9 cellular contexts compared by ENCODE assay signal in the genomic region with DNA sequence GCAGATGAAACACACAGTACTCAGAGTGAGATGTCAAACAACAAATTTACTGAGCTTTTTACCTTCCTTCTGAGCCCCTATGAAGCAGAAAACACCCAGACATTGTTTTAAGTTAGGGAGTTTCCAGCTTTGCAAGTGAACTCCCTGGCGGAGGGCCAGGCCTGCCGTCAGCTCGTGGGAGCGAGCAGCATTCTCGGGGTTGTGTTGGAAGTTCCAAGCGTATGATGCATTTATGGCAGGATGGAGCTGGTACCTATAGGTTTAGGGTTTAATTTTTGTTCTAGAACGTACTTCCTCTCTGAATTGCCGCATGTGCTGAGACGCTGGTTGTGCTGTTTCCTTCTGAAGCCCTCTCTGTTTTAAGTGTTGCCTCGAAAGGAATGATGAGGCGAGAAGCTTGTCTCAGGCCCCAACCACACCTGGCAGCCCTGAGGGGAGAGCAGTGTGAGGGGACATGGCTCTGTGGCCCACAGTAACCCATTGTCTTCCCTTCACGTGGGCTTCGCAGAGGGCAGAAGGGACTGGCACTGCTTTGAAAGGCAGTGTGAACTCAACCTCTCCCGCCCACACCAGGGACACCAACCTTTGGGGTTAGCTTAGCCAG.
DNase-seq lines count a peak whose midpoint lies in the region; ATAC-seq and TF ChIP-seq lines count a peak whose summit lies in the region.
"Had no signal": no experiment of that assay in that cellular context is flagged by ENCODE, and none has a peak within 500 bp of the region (broad histone marks: within the 10 kb centered on the region; RNA-seq: fewer than 3 reads in every experiment).

No MANE protein-coding gene starts in this region.

- H3K9me3 ChIP-seq in mesenchymal stem cell (ENCODE audit: control insufficient read depth, low read length) (no peaks in the 10 kb centered on the region), uterus (no peaks in the 10 kb centered on the region)

- no peak overlapping the region for H3K23ac ChIP-seq in mesenchymal stem cell (ENCODE audit: low read length in 2 of 2)

- H2BK15ac ChIP-seq in mesenchymal stem cell (ENCODE audit: low read depth, poor library complexity, severe bottlenecking) = peak overlapping the region; percentile 66

- peak overlapping the region; percentile 89 for H2AK5ac ChIP-seq in mesenchymal stem cell (ENCODE audit: low read length, severe bottlenecking)

- no peak for TF ChIP-seq CTCF in chondrocyte (IDR thresholded peaks at IDR 0.05)
- TF ChIP-seq CTCF in uterus (IDR thresholded peaks at IDR 0.05) = no peak

- peak overlapping the region; percentile 2 for H2BK5ac ChIP-seq in mesenchymal stem cell (ENCODE audit: low read depth, low read length, poor library complexity, severe bottlenecking)

- TF ChIP-seq POLR2A in uterus (IDR thresholded peaks at IDR 0.05) = no peak

- H3K9ac ChIP-seq in mesenchymal stem cell (ENCODE audit: low read length) = no peak overlapping the region

- intact Hi-C loops in uterus (cut with DNase I; ENCODE audit: low total_unique reads) = no loop called here

- 76% methylated on average over 14 of the region's 14 CpGs for WGBS in mesenchymal stem cell

- no peaks in the 10 kb centered on the region for H3K27me3 Mint-ChIP-seq in activated T-cell treated with anti-CD3 and anti-CD28 coated beads, Interleukin-2, amount 50 U/mL, for 72 hours (ENCODE audit: low read depth)
- no peaks in the 10 kb centered on the region for H3K27me3 Mint-ChIP-seq in chondrocyte (ENCODE audit: low read depth)
- H3K27me3 Mint-ChIP-seq: CD4-positive, CD25-positive, alpha-beta regulatory T cell had no signal

- peak overlapping the region; percentile 33 to 89 for H2BK12ac ChIP-seq in mesenchymal stem cell (ENCODE audit: low read length in 2 of 2)

- H3K4me1 Mint-ChIP-seq in activated T-cell treated with anti-CD3 and anti-CD28 coated beads, Interleukin-2, amount 50 U/mL, for 72 hours (ENCODE audit: low read depth) = peaks cover 36% of the 10 kb centered on the region
- H3K4me1 Mint-ChIP-seq in chondrocyte (ENCODE audit: low read depth) = peaks cover 43% of the 10 kb centered on the region

- peak overlapping the region; percentile 29 to 83 for H3K4ac ChIP-seq in mesenchymal stem cell (ENCODE audit: low read depth in 1 of 2, low read length in 2 of 2)

- peak; percentile 26 to 50 for DNase-seq in activated T-cell treated with anti-CD3 and anti-CD28 coated beads, Interleukin-2, amount 50 U/mL, for 72 hours
- DNase-seq in activated T-cell treated with anti-CD3 and anti-CD28 coated beads, Interleukin-2, amount 50 U/mL, for 48 hours = no peak
- no peak for DNase-seq in chondrocyte (ENCODE audit: low spot score)
- peak; percentile 90 for DNase-seq in mesenchymal stem cell
- DNase-seq in uterus = peak; percentile 86 to 89
- DNase-seq in SK-N-DZ (ENCODE audit: low spot score) = no peak

- no peak overlapping the region for H3K27ac Mint-ChIP-seq in activated T-cell treated with anti-CD3 and anti-CD28 coated beads, Interleukin-2, amount 50 U/mL, for 72 hours
- peak overlapping the region; percentile 23 for H3K27ac Mint-ChIP-seq in chondrocyte (ENCODE audit: unreplicated experiment)

- H2BK120ac ChIP-seq in mesenchymal stem cell (ENCODE audit: low read depth, low read length) = no peak overlapping the region

- H3K27me3 ChIP-seq in mesenchymal stem cell (ENCODE audit: control insufficient read depth in 1 of 2, insufficient read depth in 1 of 2, low read length in 2 of 2) = no peaks in the 10 kb centered on the region
- no peaks in the 10 kb centered on the region for H3K27me3 ChIP-seq in uterus

- H3K79me1 ChIP-seq in mesenchymal stem cell (replicated peaks; ENCODE audit: low read length, poor library complexity, severe bottlenecking) = no peaks in the 10 kb centered on the region

- H3K18ac ChIP-seq in mesenchymal stem cell (ENCODE audit: low read depth in 1 of 2, low read length in 2 of 2) = peak overlapping the region; percentile 75 to 78

- no peaks in the 10 kb centered on the region for H3K9me3 Mint-ChIP-seq in activated T-cell treated with anti-CD3 and anti-CD28 coated beads, Interleukin-2, amount 50 U/mL, for 72 hours
- H3K9me3 Mint-ChIP-seq in chondrocyte (ENCODE audit: low read depth) = no peaks in the 10 kb centered on the region
- H3K9me3 Mint-ChIP-seq: CD4-positive, CD25-positive, alpha-beta regulatory T cell had no signal

- H3K4me1 ChIP-seq in mesenchymal stem cell (ENCODE audit: control insufficient read depth, insufficient read depth, low read depth, low read length) (peaks cover 19% of the 10 kb centered on the region), uterus (peaks cover 0 to 10% of the 10 kb centered on the region in 2 donors)

- H3K14ac ChIP-seq in mesenchymal stem cell (ENCODE audit: low read length in 2 of 2) = peak overlapping the region in 1 of 2 experiments; percentile 99

- H3K4me3 Mint-ChIP-seq in activated T-cell treated with anti-CD3 and anti-CD28 coated beads, Interleukin-2, amount 50 U/mL, for 72 hours = peak overlapping the region in 1 of 2 donors; percentile 26
- H3K4me3 Mint-ChIP-seq in chondrocyte (ENCODE audit: unreplicated experiment) = no peak overlapping the region
- H3K4me3 Mint-ChIP-seq: CD4-positive, CD25-positive, alpha-beta regulatory T cell had no signal

- H2AFZ ChIP-seq in mesenchymal stem cell (ENCODE audit: low read depth, low read length) = no peak overlapping the region

- no peak overlapping the region for H4K8ac ChIP-seq in mesenchymal stem cell (ENCODE audit: low read length)

- no peak overlapping the region for H3K4me2 ChIP-seq in mesenchymal stem cell (ENCODE audit: low read length, poor library complexity, severe bottlenecking)

- peak overlapping the region; percentile 49 for H3K27ac ChIP-seq in mesenchymal stem cell (ENCODE audit: low read length, poor library complexity, severe bottlenecking)
- H3K27ac ChIP-seq in uterus = peak overlapping the region; percentile 40 to 84

- H3K36me3 ChIP-seq in mesenchymal stem cell (ENCODE audit: control insufficient read depth in 1 of 2, insufficient read depth in 2 of 2, low read depth in 1 of 2, low read length in 2 of 2) = no peaks in the 10 kb centered on the region
- H3K36me3 ChIP-seq in uterus = no peaks in the 10 kb centered on the region

- peak in 1 of 2 donors; percentile 7 for ATAC-seq in activated T-cell treated with anti-CD3 and anti-CD28 coated beads, Interleukin-2, amount 50 U/mL, for 72 hours (replicated peaks in 1 of 2)
- ATAC-seq in HG03280 (IDR thresholded peaks at IDR 0.05; ENCODE audit: unreplicated experiment) (no peak), HG02571 (IDR thresholded peaks at IDR 0.05; ENCODE audit: unreplicated experiment) (no peak)

- peak overlapping the region; percentile 77 for H4K91ac ChIP-seq in mesenchymal stem cell (ENCODE audit: low read length)

- no peak overlapping the region for H3K4me3 ChIP-seq in mesenchymal stem cell (ENCODE audit: insufficient read depth in 1 of 2, low read depth in 1 of 2, low read length in 2 of 2)
- no peak overlapping the region for H3K4me3 ChIP-seq in uterus

- no peaks in the 10 kb centered on the region for H3K36me3 Mint-ChIP-seq in activated T-cell treated with anti-CD3 and anti-CD28 coated beads, Interleukin-2, amount 50 U/mL, for 72 hours (ENCODE audit: insufficient read depth in 2 of 2)
- H3K36me3 Mint-ChIP-seq in chondrocyte (ENCODE audit: low read depth) = no peaks in the 10 kb centered on the region
- H3K36me3 Mint-ChIP-seq: CD4-positive, CD25-positive, alpha-beta regulatory T cell had no signal

Comparison
In these comparisons a context has a peak if more than half of its experiments do, and no peak if none do; other contexts are left out.
1. DNase-seq: peak in activated T-cell treated with anti-CD3 and anti-CD28 coated beads, Interleukin-2, amount 50 U/mL, for 72 hours (2 of 2), mesenchymal stem cell (single experiment) and uterus (2 of 2); none in activated T-cell treated with anti-CD3 and anti-CD28 coated beads, Interleukin-2, amount 50 U/mL, for 48 hours (0 of 2), chondrocyte (single experiment) and SK-N-DZ (single experiment).